Comparison of ENCODE assay signal across 22 cellular contexts in genomic region chr13:112911285-112911701, GRCh38.
"Had no signal": no experiment of that assay in that cellular context is flagged by ENCODE, and none has a peak within 500 bp of the region (broad histone marks: within the 10 kb centered on the region; RNA-seq: fewer than 3 reads in every experiment).

No MANE protein-coding gene starts in this region.

- H3K27me3 ChIP-seq: neural progenitor cell, pancreas, right lobe of liver, vagina had no signal

- H3K4me3 ChIP-seq: coronary artery, heart left ventricle, mucosa of descending colon, neural progenitor cell, pancreas, prostate gland, right lobe of liver, skin epidermis, stomach, vagina had no signal

- H2AFZ ChIP-seq: neural progenitor cell had no signal

- DNase-seq: effector CD4-positive, alpha-beta T cell; endodermal cell; erythroblast; foreskin melanocyte; heart left ventricle; hypothalamus; kidney glomerular epithelial cell; mucosa of descending colon; naive thymus-derived CD8-positive, alpha-beta T cell; occipital lobe; stimulated activated CD4-positive, alpha-beta T cell treated with anti-CD3 and anti-CD28 coated beads, Interleukin-2, amount 100 ng/mL, for 24 hours; stimulated activated naive CD4-positive, alpha-beta T cell; stomach; substantia nigra; trophoblast cell had no signal

- H3K9ac ChIP-seq: neural progenitor cell had no signal

- ATAC-seq: mucosa of descending colon; naive thymus-derived CD8-positive, alpha-beta T cell; pancreas had no signal

- H3K27ac ChIP-seq: coronary artery, heart left ventricle, neural progenitor cell, pancreas, prostate gland, right lobe of liver, skin epidermis, stomach, vagina had no signal

- H3K9me3 ChIP-seq: heart left ventricle, mucosa of descending colon, pancreas, prostate gland, right lobe of liver, stomach, vagina had no signal

- H3K4me1 ChIP-seq: heart left ventricle, prostate gland, right lobe of liver, stomach, vagina had no signal

- H3K36me3 ChIP-seq: heart left ventricle, neural progenitor cell, pancreas, prostate gland, right lobe of liver, stomach, vagina had no signal

- H3K4me2 ChIP-seq: neural progenitor cell had no signal
